Comparison of ENCODE assay signal across 1 cellular context in genomic region chr6:27518881-27519795, GRCh38.
TF ChIP-seq lines count a peak whose summit lies in the region.

No MANE protein-coding gene starts in this region.

TF ChIP-seq in HEK293, 187 proteins besides CTCF, POLR2A, EP300 and RAD21 (continued from another document and continues in another):
- TF ChIP-seq ZSCAN18 (tag by site-specific recombination; IDR thresholded peaks at IDR 0.05) (0 out of 2 replicates have a peak, but pooled peaks have one; percentile 32), ZBTB44 (tag by site-specific recombination; IDR thresholded peaks at IDR 0.05) (no peak; the same call in 1 of the 2 replicates), ZNF138 (tag by site-specific recombination; IDR thresholded peaks at IDR 0.05; ENCODE audit: borderline replicate concordance) (no peak), ZNF404 (tag by site-specific recombination; IDR thresholded peaks at IDR 0.05) (no peak), ZNF561 (tag by site-specific recombination; IDR thresholded peaks at IDR 0.05; ENCODE audit: borderline replicate concordance) (peak; percentile 13; the same call in 1 of the 2 replicates), ZNF704 (tag by site-specific recombination; IDR thresholded peaks at IDR 0.05) (no peak), ZNF398 (tag by site-specific recombination; IDR thresholded peaks at IDR 0.05) (no peak), ZNF274 (IDR thresholded peaks at IDR 0.05; ENCODE audit: low read length) (no peak), ZNF274 (tag by site-specific recombination; IDR thresholded peaks at IDR 0.05; ENCODE audit: borderline replicate concordance) (no peak), ZNF610 (tag by site-specific recombination; IDR thresholded peaks at IDR 0.05; ENCODE audit: borderline replicate concordance) (peak; percentile 53; the same call in 1 of the 2 replicates), ZNF792 (tag by site-specific recombination; IDR thresholded peaks at IDR 0.05) (no peak), ZNF214 (tag by site-specific recombination; IDR thresholded peaks at IDR 0.05; ENCODE audit: borderline replicate concordance) (no peak), INSM2 (tag by site-specific recombination; IDR thresholded peaks at IDR 0.05) (peak; percentile 17; the same call in 1 of the 2 replicates), ZNF768 (tag by site-specific recombination; IDR thresholded peaks at IDR 0.05) (no peak), ZNF302 (tag by site-specific recombination; IDR thresholded peaks at IDR 0.05; ENCODE audit: low read depth) (no peak), ELK4 (IDR thresholded peaks at IDR 0.05; ENCODE audit: borderline replicate concordance, low read depth, low read length) (no peak), ZNF2 (tag by site-specific recombination; IDR thresholded peaks at IDR 0.05) (peak; percentile 81; the same call in 1 of the 2 replicates), KLF9 (tag by site-specific recombination; IDR thresholded peaks at IDR 0.05; ENCODE audit: low read depth) (no peak), ZNF133 (tag by site-specific recombination; IDR thresholded peaks at IDR 0.05) (no peak), ZNF211 (tag by site-specific recombination; IDR thresholded peaks at IDR 0.05; ENCODE audit: low read depth) (no peak), ZBTB8A (tag by site-specific recombination; IDR thresholded peaks at IDR 0.05) (peak; percentile 68), HOXD13 (CRISPR knock-in tag; IDR thresholded peaks at IDR 0.05; ENCODE audit: borderline replicate concordance) (no peak), PBX3 (CRISPR knock-in tag; IDR thresholded peaks at IDR 0.05) (0 out of 2 replicates have a peak, but pooled peaks have one; percentile 40), ZNF341 (tag by site-specific recombination; IDR thresholded peaks at IDR 0.05; ENCODE audit: low read depth) (peak; percentile 86), ZBTB1 (tag by site-specific recombination; IDR thresholded peaks at IDR 0.05) (no peak), ZFP41 (tag by site-specific recombination; IDR thresholded peaks at IDR 0.05; ENCODE audit: borderline replicate concordance) (no peak), ZNF157 (tag by site-specific recombination; IDR thresholded peaks at IDR 0.05) (no peak), ZNF26 (tag by site-specific recombination; IDR thresholded peaks at IDR 0.05) (no peak), ZNF362 (tag by site-specific recombination; IDR thresholded peaks at IDR 0.05) (peak; percentile 69), GLIS1 (tag by site-specific recombination; IDR thresholded peaks at IDR 0.05) (no peak), ZNF514 (tag by site-specific recombination; IDR thresholded peaks at IDR 0.05) (no peak), ZNF621 (tag by site-specific recombination; IDR thresholded peaks at IDR 0.05) (no peak), TRIM28 (IDR thresholded peaks at IDR 0.05; ENCODE audit: borderline replicate concordance, low read length) (no peak), KLF17 (tag by site-specific recombination; IDR thresholded peaks at IDR 0.05) (no peak), ZSCAN30 (tag by site-specific recombination; IDR thresholded peaks at IDR 0.05) (peak; percentile 93), TSHZ1 (tag by site-specific recombination; IDR thresholded peaks at IDR 0.05; ENCODE audit: borderline replicate concordance) (peak; percentile 22; the same call in 1 of the 2 replicates), TCF7L2 (IDR thresholded peaks at IDR 0.05; ENCODE audit: borderline replicate concordance, low read depth, low read length) (no peak), ZNF645 (tag by site-specific recombination; IDR thresholded peaks at IDR 0.05) (no peak)
